Comparison of ENCODE assay signal across 1 cellular context in genomic region chr14:24334431-24335271, GRCh38.
TF ChIP-seq lines count a peak whose summit lies in the region.

ADCY4 (minus strand) TSS chr14:24335071; CDS start chr14:24334652, 419 bp downstream.

TF ChIP-seq in IMR-90, 13 proteins besides CTCF, POLR2A, EP300 and RAD21 (continued from another document):
- TF ChIP-seq, protein P1, sequence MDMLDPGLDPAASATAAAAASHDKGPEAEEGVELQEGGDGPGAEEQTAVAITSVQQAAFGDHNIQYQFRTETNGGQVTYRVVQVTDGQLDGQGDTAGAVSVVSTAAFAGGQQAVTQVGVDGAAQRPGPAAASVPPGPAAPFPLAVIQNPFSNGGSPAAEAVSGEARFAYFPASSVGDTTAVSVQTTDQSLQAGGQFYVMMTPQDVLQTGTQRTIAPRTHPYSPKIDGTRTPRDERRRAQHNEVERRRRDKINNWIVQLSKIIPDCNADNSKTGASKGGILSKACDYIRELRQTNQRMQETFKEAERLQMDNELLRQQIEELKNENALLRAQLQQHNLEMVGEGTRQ (IDR thresholded peaks at IDR 0.05; ENCODE audit: low read depth, low read length), result no peak
- TF ChIP-seq MAFK (IDR thresholded peaks at IDR 0.05; ENCODE audit: low read depth, low read length), result no peak
- no peak for TF ChIP-seq FOS (IDR thresholded peaks at IDR 0.05; ENCODE audit: low read depth, low read length)
- no peak for TF ChIP-seq MXI1 (IDR thresholded peaks at IDR 0.05; ENCODE audit: borderline replicate concordance, low read depth, low read length)
- no peak for TF ChIP-seq RCOR1 (IDR thresholded peaks at IDR 0.05; ENCODE audit: insufficient replicate concordance, low read length)
- TF ChIP-seq SMC3 (IDR thresholded peaks at IDR 0.05; ENCODE audit: low read depth, low read length), result no peak
- no peak for TF ChIP-seq RFX5 (IDR thresholded peaks at IDR 0.05; ENCODE audit: low read depth, low read length)
